8 cellular contexts compared by ENCODE assay signal in genomic region chr6:15427360-15428070, GRCh38.
DNase-seq lines count a peak whose midpoint lies in the region; ATAC-seq and TF ChIP-seq lines count a peak whose summit lies in the region.

No MANE protein-coding gene starts in this region.

- DNase-seq in NCI-H510A treated with DMSO at 0.1 percent for 48 hours (lab: John Stamatoyannopoulos, UW) (peak; percentile 12), NCI-H510A (lab: John Stamatoyannopoulos, UW) (no peak), NCI-H187 (lab: John Stamatoyannopoulos, UW) (peak; percentile 14 to 19), cerebellum (ENCODE audit: low spot score) (no peak)
- no peak for DNase-seq in naive thymus-derived CD8-positive, alpha-beta T cell

- peaks cover 20% of the 10 kb centered on the region for H3K36me3 Mint-ChIP-seq in brain
- peaks cover 0 to 8% (median 0%) of the 10 kb centered on the region in 3 donors for H3K36me3 Mint-ChIP-seq in naive thymus-derived CD8-positive, alpha-beta T cell

- H3K27ac Mint-ChIP-seq in brain: peak overlapping the region in 3 of 5 experiments; percentile 4 to 81 (median 15)
- H3K27ac Mint-ChIP-seq in naive thymus-derived CD8-positive, alpha-beta T cell: peak overlapping the region in 6 of 10 donors; percentile 2 to 74 (median 34)

- H3K4me3 Mint-ChIP-seq in brain: peak overlapping the region in 2 of 5 experiments; percentile 26 to 44
- peak overlapping the region in 5 of 10 donors; percentile 20 to 51 (median 30) for H3K4me3 Mint-ChIP-seq in naive thymus-derived CD8-positive, alpha-beta T cell

- POLR2A ChIA-PET in naive thymus-derived CD8-positive, alpha-beta T cell (lab: Charles Lee): no interaction called here

- peaks cover 0 to 5% (median 0%) of the 10 kb centered on the region in 5 experiments for H3K9me3 Mint-ChIP-seq in brain
- no peaks in the 10 kb centered on the region for H3K9me3 Mint-ChIP-seq in naive thymus-derived CD8-positive, alpha-beta T cell

- peak; percentile 28 to 67 for ATAC-seq in naive thymus-derived CD8-positive, alpha-beta T cell
- ATAC-seq in GM21381 (IDR thresholded peaks at IDR 0.05; ENCODE audit: unreplicated experiment): no peak
- no peak for ATAC-seq in activated CD4-positive, CD25-positive, alpha-beta regulatory T cell treated with anti-CD3 and anti-CD28 coated beads, Interleukin-2, amount 50 U/mL, for 24 hours

- peaks cover 80% of the 10 kb centered on the region for H3K4me1 Mint-ChIP-seq in brain
- peaks cover 41 to 96% (median 84%) of the 10 kb centered on the region in 4 donors for H3K4me1 Mint-ChIP-seq in naive thymus-derived CD8-positive, alpha-beta T cell

- no peak for TF ChIP-seq CTCF in brain (conservative IDR thresholded peaks at IDR 0.05)

- H3K27me3 Mint-ChIP-seq in brain: no peaks in the 10 kb centered on the region
- H3K27me3 Mint-ChIP-seq in naive thymus-derived CD8-positive, alpha-beta T cell: no peaks in the 10 kb centered on the region

Comparison
In these comparisons a context has a peak if more than half of its experiments do, and no peak if none do; other contexts are left out.
1. DNase-seq: peak in NCI-H510A treated with DMSO at 0.1 percent for 48 hours (single experiment) and NCI-H187 (2 of 2); none in NCI-H510A (single experiment), naive thymus-derived CD8-positive, alpha-beta T cell (0 of 10) and cerebellum (single experiment).
2. ATAC-seq: peak in naive thymus-derived CD8-positive, alpha-beta T cell (2 of 2); none in GM21381 (single experiment) and activated CD4-positive, CD25-positive, alpha-beta regulatory T cell treated with anti-CD3 and anti-CD28 coated beads, Interleukin-2, amount 50 U/mL, for 24 hours (0 of 2).